22 cellular contexts compared by ENCODE assay signal in genomic region chr2:15645720-15646385, GRCh38.
"Had no signal": no experiment of that assay in that cellular context is flagged by ENCODE, and none has a peak within 500 bp of the region (broad histone marks: within the 10 kb centered on the region; RNA-seq: fewer than 3 reads in every experiment).

No MANE protein-coding gene starts in this region.

- H3K4me1 Mint-ChIP-seq: activated CD4-positive, alpha-beta T cell treated with anti-CD3 and anti-CD28 coated beads, Interleukin-2, amount 10 ng/mL, durations not matched to agents 7 days and 5 days; activated naive CD4-positive, alpha-beta T cell treated with anti-CD3 and anti-CD28 coated beads, Interleukin-2, amount 10 ng/mL, durations not matched to agents 7 days and 5 days; activated naive CD8-positive, alpha-beta T cell treated with anti-CD3 and anti-CD28 coated beads, Interleukin-2, amount 50 U/mL, for 24 hours; natural killer cell; stimulated activated naive B cell treated with anti-CD40 and anti-IgM and Interleukin-4, amounts not matched to agents 10 μg/mL and 1 μg/mL and 100 μg/mL, for 72 hours had no signal

- FAIRE-seq: colon, endometrium, kidney, urothelium cell line had no signal

- H3K27me3 Mint-ChIP-seq: activated CD4-positive, alpha-beta T cell treated with anti-CD3 and anti-CD28 coated beads, Interleukin-2, amount 10 ng/mL, durations not matched to agents 7 days and 5 days; activated naive CD8-positive, alpha-beta T cell treated with anti-CD3 and anti-CD28 coated beads, Interleukin-2, amount 50 U/mL, for 24 hours; activated T-cell treated with anti-CD3 and anti-CD28 coated beads, Interleukin-2, amount 50 U/mL, for 24 hours; brain had no signal

- H3K27ac Mint-ChIP-seq: activated CD4-positive, alpha-beta T cell treated with anti-CD3 and anti-CD28 coated beads, Interleukin-2, amount 10 ng/mL, durations not matched to agents 7 days and 5 days; activated CD8-positive, alpha-beta T cell treated with anti-CD3 and anti-CD28 coated beads, Interleukin-2, amount 10 ng/mL, durations not matched to agents 7 days and 5 days; activated naive CD4-positive, alpha-beta T cell treated with anti-CD3 and anti-CD28 coated beads, Interleukin-2, amount 10 ng/mL, durations not matched to agents 7 days and 5 days; activated naive CD8-positive, alpha-beta T cell treated with anti-CD3 and anti-CD28 coated beads, Interleukin-2, amount 50 U/mL, for 24 hours; activated T-cell treated with anti-CD3 and anti-CD28 coated beads, Interleukin-2, amount 50 U/mL, for 24 hours; natural killer cell; stimulated activated naive B cell treated with anti-CD40 and anti-IgM and Interleukin-4, amounts not matched to agents 10 μg/mL and 1 μg/mL and 100 μg/mL, for 72 hours; T-helper 1 cell treated with Interleukin-12 subunit alpha and Interleukin-12 subunit beta and Interleukin-4 antibody, amounts not matched to agents 30 μg/mL and 1 μg/mL, for 36 hours had no signal

- H3K27ac ChIP-seq: gastrocnemius medialis, heart left ventricle, left lung, spleen had no signal

- H3K4me3 Mint-ChIP-seq: activated CD4-positive, alpha-beta T cell treated with anti-CD3 and anti-CD28 coated beads, Interleukin-2, amount 10 ng/mL, durations not matched to agents 7 days and 5 days; activated CD8-positive, alpha-beta T cell treated with anti-CD3 and anti-CD28 coated beads, Interleukin-2, amount 10 ng/mL, durations not matched to agents 7 days and 5 days; activated naive CD4-positive, alpha-beta T cell treated with anti-CD3 and anti-CD28 coated beads, Interleukin-2, amount 10 ng/mL, durations not matched to agents 7 days and 5 days; activated naive CD8-positive, alpha-beta T cell treated with anti-CD3 and anti-CD28 coated beads, Interleukin-2, amount 50 U/mL, for 24 hours; activated T-cell treated with anti-CD3 and anti-CD28 coated beads, Interleukin-2, amount 50 U/mL, for 24 hours; brain; natural killer cell; stimulated activated naive B cell treated with anti-CD40 and anti-IgM and Interleukin-4, amounts not matched to agents 10 μg/mL and 1 μg/mL and 100 μg/mL, for 72 hours; T-helper 1 cell treated with Interleukin-12 subunit alpha and Interleukin-12 subunit beta and Interleukin-4 antibody, amounts not matched to agents 30 μg/mL and 1 μg/mL, for 36 hours had no signal

- DNase-seq: activated CD4-positive, alpha-beta T cell treated with anti-CD3 and anti-CD28 coated beads, Interleukin-2, amount 10 ng/mL, durations not matched to agents 7 days and 5 days; activated CD8-positive, alpha-beta T cell treated with anti-CD3 and anti-CD28 coated beads, Interleukin-2, amount 10 ng/mL, durations not matched to agents 7 days and 5 days; activated naive CD4-positive, alpha-beta T cell treated with anti-CD3 and anti-CD28 coated beads, Interleukin-2, amount 10 ng/mL, durations not matched to agents 7 days and 5 days; activated naive CD8-positive, alpha-beta T cell treated with anti-CD3 and anti-CD28 coated beads, Interleukin-2, amount 50 U/mL, for 24 hours; activated T-cell treated with anti-CD3 and anti-CD28 coated beads, Interleukin-2, amount 50 U/mL, for 24 hours; anterior cingulate cortex; central memory CD4-positive, alpha-beta T cell; gastrocnemius medialis; heart left ventricle; kidney; left lung; mesenchymal stem cell; natural killer cell; nucleus accumbens; spleen; stimulated activated CD4-positive, alpha-beta T cell treated with anti-CD3 and anti-CD28 coated beads, Interleukin-4, amount 100 ng/mL, for 4 hours; stimulated activated naive B cell treated with anti-CD40 and anti-IgM and Interleukin-4, amounts not matched to agents 10 μg/mL and 1 μg/mL and 100 μg/mL, for 72 hours had no signal

- H3K27me3 ChIP-seq: gastrocnemius medialis, heart left ventricle, left lung, spleen had no signal

- H3K9me3 ChIP-seq: gastrocnemius medialis had no signal

- H3K4me3 ChIP-seq: gastrocnemius medialis, heart left ventricle, left lung, spleen had no signal

- ATAC-seq: activated CD8-positive, alpha-beta T cell treated with anti-CD3 and anti-CD28 coated beads, Interleukin-2, amount 10 ng/mL, durations not matched to agents 7 days and 5 days; activated naive CD8-positive, alpha-beta T cell treated with anti-CD3 and anti-CD28 coated beads, Interleukin-2, amount 50 U/mL, for 24 hours; gastrocnemius medialis; left lung; natural killer cell; stimulated activated naive B cell treated with anti-CD40 and anti-IgM and Interleukin-4, amounts not matched to agents 10 μg/mL and 1 μg/mL and 100 μg/mL, for 72 hours had no signal

- H3K4me1 ChIP-seq: gastrocnemius medialis, left lung had no signal
